ENCODE assay signal across 8 cellular contexts in the genomic region with DNA sequence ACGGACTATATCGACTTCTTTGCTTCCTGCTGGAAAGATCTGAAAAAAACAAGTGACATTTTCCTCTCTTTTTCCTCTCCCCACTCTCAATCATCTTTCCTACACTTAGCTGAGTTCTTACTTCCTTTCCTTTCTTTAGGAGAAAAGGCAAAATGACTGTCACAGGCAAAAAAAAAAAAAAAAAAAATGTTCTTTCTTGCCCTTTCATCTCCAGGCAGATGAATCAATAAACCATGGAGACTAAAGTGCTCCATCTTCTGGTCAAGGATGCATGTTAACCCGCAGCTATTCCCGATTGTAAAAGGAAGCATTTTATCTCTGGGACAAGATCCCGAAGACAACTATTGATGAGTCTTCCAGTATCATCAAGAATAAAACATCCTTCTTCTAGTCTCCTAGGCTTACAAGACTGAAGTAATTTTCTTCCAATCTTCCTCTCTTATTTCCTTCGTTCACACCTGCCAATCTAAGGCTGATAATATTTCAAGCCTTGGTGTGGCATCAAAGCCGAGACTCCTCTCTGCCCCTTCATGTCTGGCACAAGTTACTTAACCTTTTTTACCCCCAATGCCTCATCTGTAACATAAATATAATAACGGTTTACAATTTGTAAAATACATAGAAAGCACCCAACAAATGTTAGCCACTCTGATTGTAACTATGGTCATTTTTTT.
DNase-seq lines count a peak whose midpoint lies in the region; ATAC-seq and TF ChIP-seq lines count a peak whose summit lies in the region.

No MANE protein-coding gene starts in this region.

- intact Hi-C loops in Right ventricle myocardium superior (cut with DNase I) = no loop called here
- intact Hi-C loops in cardiac septum (cut with DNase I) = loop anchor here (5.0 kb wide), 1 partner anchor 1031 kb away; no protein-coding TSS in a partner anchor
- intact Hi-C loops in mammary epithelial cell (cut with micrococcal nuclease) = loop anchor here (1.0 to 5.0 kb wide), 4 partner anchors 34 to 466 kb away; no protein-coding TSS in a partner anchor

- 44% methylated on average over 8 of the region's 8 CpGs for WGBS in mammary epithelial cell (ENCODE audit: low coverage, missing lambda C conversion rate)

- H3K27ac ChIP-seq in mammary epithelial cell (ENCODE audit: insufficient read depth, low read depth, low read length) (no peak overlapping the region), substantia nigra (ENCODE audit: low read depth, low read length, poor library complexity, severe bottlenecking) (no peak overlapping the region)

- DNase-seq in Right ventricle myocardium superior (no peak), cardiac septum (ENCODE audit: low spot score) (no peak), NCI-H345 (lab: John Stamatoyannopoulos, UW) (peak; percentile 38), mammary epithelial cell (peak; percentile 67), lung microvascular endothelial cell (ENCODE audit: low read depth in 2 of 2) (peak; percentile 45 to 68), substantia nigra (lab: John Stamatoyannopoulos, UW) (no peak), 8988T (no peak)

- no peaks in the 10 kb centered on the region for H3K27me3 ChIP-seq in mammary epithelial cell (ENCODE audit: insufficient read depth, low read length)

- ATAC-seq in Right ventricle myocardium superior (ENCODE audit: poor library complexity) = peak; percentile 60
- ATAC-seq in HG02840 (IDR thresholded peaks at IDR 0.05; ENCODE audit: low FRiP score, unreplicated experiment) = no peak

- dilution Hi-C loops in mammary epithelial cell (cut with HindIII; ENCODE audit: low sequenced_read_pairs) = no loop called here

- CTCF ChIA-PET in mammary epithelial cell (lab: Charles Lee; ENCODE audit: low non-redundant PET) = interaction anchor here (0.6 kb wide), 1 partner anchor 471 kb away, joined by 3 read pairs; no protein-coding TSS in a partner anchor

- TF ChIP-seq CTCF in mammary epithelial cell (conservative IDR thresholded peaks at IDR 0.05 in 1 of 2, IDR thresholded peaks at IDR 0.05 in 1 of 2; ENCODE audit: extremely low read depth in 1 of 2, insufficient read depth in 1 of 2, low read depth in 1 of 2, low read length in 2 of 2) = peak; percentile 61 to 70

- H3K9ac ChIP-seq in mammary epithelial cell (ENCODE audit: insufficient read depth, low read length) = no peak overlapping the region

- BruUV-seq in mammary epithelial cell (replicated peaks; lab: Mats Ljungman, UMichigan) = no TSS peak

- peaks cover 17% of the 10 kb centered on the region for H3K4me1 ChIP-seq in mammary epithelial cell (ENCODE audit: insufficient read depth, low read length)

- H3K36me3 ChIP-seq in mammary epithelial cell (ENCODE audit: insufficient read depth, low read length) = no peaks in the 10 kb centered on the region

- no peak overlapping the region for H3K4me2 ChIP-seq in mammary epithelial cell (ENCODE audit: insufficient read depth, low read depth, low read length)

- H2AFZ ChIP-seq in mammary epithelial cell (ENCODE audit: low read depth, low read length) = peak overlapping the region; percentile 52

- no peaks in the 10 kb centered on the region for H3K79me2 ChIP-seq in mammary epithelial cell (ENCODE audit: insufficient read depth, low read length)

- no peak overlapping the region for H3K4me3 ChIP-seq in mammary epithelial cell (replicated peaks in 1 of 3; ENCODE audit: insufficient read depth in 1 of 3, low read depth in 2 of 3, low read length in 3 of 3)

- in situ Hi-C loops in mammary epithelial cell (cut with MboI; ENCODE audit: low sequenced_read_pairs in 2 of 2) = no loop called here

- no peaks in the 10 kb centered on the region for H4K20me1 ChIP-seq in mammary epithelial cell (ENCODE audit: insufficient read depth, low read length)

- peaks cover 3% of the 10 kb centered on the region for H3K9me3 ChIP-seq in mammary epithelial cell (replicated peaks; ENCODE audit: insufficient read depth, low read length)

Comparison
In these comparisons a context has a peak if more than half of its experiments do, and no peak if none do; other contexts are left out.
1. DNase-seq: peak in NCI-H345 (single experiment), mammary epithelial cell (single experiment) and lung microvascular endothelial cell (2 of 2); none in Right ventricle myocardium superior (single experiment), cardiac septum (single experiment), substantia nigra (0 of 49) and 8988T (single experiment).